8 cellular contexts compared by ENCODE assay signal in the genomic region with DNA sequence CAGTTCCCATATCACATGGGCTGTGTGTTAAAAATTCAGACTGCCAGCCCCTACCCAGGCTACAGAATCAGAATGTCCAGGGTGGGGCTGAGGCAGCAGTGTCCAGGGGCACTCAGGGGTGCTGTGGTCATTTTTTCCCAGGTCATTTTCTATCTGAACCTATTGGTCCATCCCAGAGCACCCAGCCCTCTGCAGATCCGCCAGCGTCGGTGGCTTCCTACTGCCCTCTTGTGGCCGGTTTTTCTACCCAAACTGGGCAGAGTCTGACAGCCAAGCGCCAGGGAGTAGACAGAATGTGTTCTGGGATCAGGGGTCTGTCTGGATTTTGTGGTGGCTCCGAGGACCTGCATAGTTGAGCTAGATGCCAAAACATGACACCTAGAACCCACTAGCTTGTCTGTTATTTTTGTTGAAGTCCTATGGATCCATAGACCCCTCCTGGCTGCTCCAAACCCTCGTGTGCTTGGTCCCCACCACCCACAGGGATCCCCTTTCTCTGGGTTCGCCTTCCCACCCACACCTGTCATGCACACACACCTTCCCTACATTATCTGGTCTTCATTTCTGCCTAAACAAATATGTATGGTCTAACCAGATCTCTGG. TPM values are rescaled to one million over a fixed set of nuclear protein-coding genes. Genes with fewer than 3 reads are reported as not detected.
DNase-seq lines count a peak whose midpoint lies in the region; ATAC-seq and TF ChIP-seq lines count a peak whose summit lies in the region.

No MANE protein-coding gene starts in this region.

- TF ChIP-seq EP300 in stomach (IDR thresholded peaks at IDR 0.05) = no peak

- H3K9ac ChIP-seq in PC-3 (ENCODE audit: low read length) = no peak overlapping the region
- H3K9ac ChIP-seq in neural progenitor cell = no peak overlapping the region

- no peak overlapping the region for H3K4me3 Mint-ChIP-seq in activated T-cell treated with anti-CD3 and anti-CD28 coated beads, Interleukin-2, amount 50 U/mL, for 4 hours
- H3K4me3 Mint-ChIP-seq in neural progenitor cell = no peak overlapping the region

- H4K20me1 ChIP-seq in PC-3 (ENCODE audit: low read length) (no peaks in the 10 kb centered on the region), neural progenitor cell (ENCODE audit: low read depth) (no peaks in the 10 kb centered on the region)

- no peaks in the 10 kb centered on the region for H3K36me3 Mint-ChIP-seq in activated T-cell treated with anti-CD3 and anti-CD28 coated beads, Interleukin-2, amount 50 U/mL, for 4 hours (ENCODE audit: insufficient read depth)
- no peaks in the 10 kb centered on the region for H3K36me3 Mint-ChIP-seq in neural progenitor cell

- TF ChIP-seq POLR2A in stomach (IDR thresholded peaks at IDR 0.05) = no peak

- H3K79me2 ChIP-seq in PC-3 (ENCODE audit: low read length) (no peaks in the 10 kb centered on the region), neural progenitor cell (ENCODE audit: low read depth) (no peaks in the 10 kb centered on the region)

- H3K4me2 ChIP-seq in PC-3 (ENCODE audit: low read length) = no peak overlapping the region
- no peak overlapping the region for H3K4me2 ChIP-seq in neural progenitor cell

- no peaks in the 10 kb centered on the region for H3K9me3 ChIP-seq in PC-3 (ENCODE audit: low read length)
- H3K9me3 ChIP-seq in neural progenitor cell (ENCODE audit: low read depth) = no peaks in the 10 kb centered on the region
- H3K9me3 ChIP-seq in stomach = no peaks in the 10 kb centered on the region

- DNase-seq in GM10248 (ENCODE audit: extremely low spot score) = peak; percentile 68
- peak; percentile 89 for DNase-seq in HT-29 (ENCODE audit: low spot score)
- peak; percentile 89 for DNase-seq in PC-3
- DNase-seq in activated T-cell treated with anti-CD3 and anti-CD28 coated beads, Interleukin-2, amount 50 U/mL, for 4 hours = peak; percentile 62
- peak; percentile 69 for DNase-seq in fibroblast of mammary gland (ENCODE audit: low read depth)
- DNase-seq in neural progenitor cell (ENCODE audit: low spot score) = peak; percentile 87
- DNase-seq in stomach = peak; percentile 77

- ATAC-seq in PC-3 (peak; percentile 97), GM18873 (IDR thresholded peaks at IDR 0.05; ENCODE audit: low FRiP score, unreplicated experiment) (no peak)
- ATAC-seq in activated T-cell treated with anti-CD3 and anti-CD28 coated beads, Interleukin-2, amount 50 U/mL, for 4 hours = peak; percentile 76 to 78

- no peak overlapping the region for H3K27ac ChIP-seq in PC-3 (ENCODE audit: low read length)
- no peak overlapping the region for H3K27ac ChIP-seq in neural progenitor cell
- H3K27ac ChIP-seq in stomach = no peak overlapping the region

- H2AFZ ChIP-seq in PC-3 (ENCODE audit: low read length) (peak overlapping the region; percentile 47), neural progenitor cell (replicated peaks) (no peak overlapping the region)

- intact Hi-C loops in PC-3 (cut with micrococcal nuclease) (loop anchor here (2.0 to 5.0 kb wide), 3 partner anchors 384 to 724 kb away; no protein-coding TSS in a partner anchor), stomach (cut with DNase I; ENCODE audit: low total_unique reads) (no loop called here)

- peak; percentile 76 for TF ChIP-seq CTCF in GM10248 (IDR thresholded peaks at IDR 0.05; ENCODE audit: control extremely low read depth, extremely low read depth, low read depth, missing control alignments)
- TF ChIP-seq CTCF in PC-3 (conservative IDR thresholded peaks at IDR 0.05; ENCODE audit: low read depth, low read length) = peak; percentile 87
- peak; percentile 88 for TF ChIP-seq CTCF in fibroblast of mammary gland (conservative IDR thresholded peaks at IDR 0.05; ENCODE audit: control insufficient read depth, insufficient read depth, low read depth, low read length)
- peak; percentile 81 for TF ChIP-seq CTCF in neural progenitor cell (IDR thresholded peaks at IDR 0.05)
- TF ChIP-seq CTCF in stomach (IDR thresholded peaks at IDR 0.05) = peak in 4 of 7 experiments; percentile 40 to 77 (median 66)

- BruUV-seq in PC-3 (replicated peaks; lab: Mats Ljungman, UMichigan) = no TSS peak

- H3K4me1 ChIP-seq in PC-3 (ENCODE audit: insufficient read depth, low read length) (no peaks in the 10 kb centered on the region), neural progenitor cell (peaks cover 2% of the 10 kb centered on the region), stomach (peaks cover 0 to 6% (median 0%) of the 10 kb centered on the region in 4 donors)

- H3K27me3 Mint-ChIP-seq in activated T-cell treated with anti-CD3 and anti-CD28 coated beads, Interleukin-2, amount 50 U/mL, for 4 hours (ENCODE audit: low read depth) = peaks cover 11% of the 10 kb centered on the region
- no peaks in the 10 kb centered on the region for H3K27me3 Mint-ChIP-seq in neural progenitor cell (ENCODE audit: insufficient read depth, low read depth)

- POLR2A ChIA-PET in GM10248 (lab: Yijun Ruan, JAX) (no interaction called here), PC-3 (lab: Charles Lee; ENCODE audit: unreplicated experiment) (no interaction called here)

- H3K4me1 Mint-ChIP-seq in activated T-cell treated with anti-CD3 and anti-CD28 coated beads, Interleukin-2, amount 50 U/mL, for 4 hours (ENCODE audit: low read depth) = peaks cover 54% of the 10 kb centered on the region
- peaks cover 2% of the 10 kb centered on the region for H3K4me1 Mint-ChIP-seq in neural progenitor cell

- H3K4me3 ChIP-seq in PC-3 (ENCODE audit: low read length) = no peak overlapping the region
- H3K4me3 ChIP-seq in fibroblast of mammary gland (ENCODE audit: control insufficient read depth, low read depth, low read length) = no peak overlapping the region
- H3K4me3 ChIP-seq in neural progenitor cell = no peak overlapping the region
- H3K4me3 ChIP-seq in stomach = no peak overlapping the region

- H3K27ac Mint-ChIP-seq in neural progenitor cell = no peak overlapping the region

- no peaks in the 10 kb centered on the region for H3K9me3 Mint-ChIP-seq in activated T-cell treated with anti-CD3 and anti-CD28 coated beads, Interleukin-2, amount 50 U/mL, for 4 hours
- peaks cover 2% of the 10 kb centered on the region for H3K9me3 Mint-ChIP-seq in neural progenitor cell

- whole genome bisulfite sequencing in stomach, 5 donors = 18 to 24% (median 22%) methylated on average over 8 of the region's 8 CpGs

- H3K27me3 ChIP-seq in PC-3 (ENCODE audit: low read length) (no peaks in the 10 kb centered on the region), neural progenitor cell (no peaks in the 10 kb centered on the region), stomach (no peaks in the 10 kb centered on the region)

- H3K9me2 ChIP-seq in PC-3 (replicated peaks; ENCODE audit: low read length) = no peaks in the 10 kb centered on the region

- H3K36me3 ChIP-seq in PC-3 (ENCODE audit: low read depth, low read length) (no peaks in the 10 kb centered on the region), neural progenitor cell (no peaks in the 10 kb centered on the region), stomach (no peaks in the 10 kb centered on the region)

- H3F3A ChIP-seq in PC-3 (ENCODE audit: low read length, unreplicated experiment) (no peaks in the 10 kb centered on the region), neural progenitor cell (ENCODE audit: low read depth) (no peaks in the 10 kb centered on the region)

- CTCF ChIA-PET in GM10248 (lab: Yijun Ruan, JAX) = interaction anchor here (0.7 to 8.2 kb wide), 26 partner anchors 9 to 656 kb away, joined by 3 to 91 read pairs (median 3); no protein-coding TSS in a partner anchor
- CTCF ChIA-PET in PC-3 (lab: Charles Lee) = interaction anchor here (0.6 to 1.0 kb wide), 2 partner anchors 12 to 14 kb away, joined by 5 to 9 read pairs; no protein-coding TSS in a partner anchor

RNA-seq across cellular contexts. Expression of a gene that starts 34.1 kb away (rescaled TPM):
- 0.81 and 2.2 TPM in 2 replicates for total RNA-seq in HT-29 (2014; rRNA removed; shearing (Covaris generic))
- total RNA-seq in PC-3 (2014; rRNA removed) = 2.4 and 2.6 TPM in 2 replicates
- 1 to 10 TPM; 3.4 to 4.3 (median 3.8) TPM for total RNA-seq in activated T-cell treated with anti-CD3 and anti-CD28 coated beads, Interleukin-2, amount 50 U/mL, for 4 hours
- 3.7 and 10.3 TPM in 2 replicates for total RNA-seq in neural progenitor cell (ENCODE audit: low replicate concordance)
- total RNA-seq in stomach = 10 to 100 TPM in 2 of 5 donors, 1 to 10 TPM in 3; 1.8 to 21.9 (median 3.8) TPM
- 1 to 10 TPM; 1.8 to 3.1 (median 1.9) TPM for polyA plus RNA-seq in stomach
